In the genomic region with DNA sequence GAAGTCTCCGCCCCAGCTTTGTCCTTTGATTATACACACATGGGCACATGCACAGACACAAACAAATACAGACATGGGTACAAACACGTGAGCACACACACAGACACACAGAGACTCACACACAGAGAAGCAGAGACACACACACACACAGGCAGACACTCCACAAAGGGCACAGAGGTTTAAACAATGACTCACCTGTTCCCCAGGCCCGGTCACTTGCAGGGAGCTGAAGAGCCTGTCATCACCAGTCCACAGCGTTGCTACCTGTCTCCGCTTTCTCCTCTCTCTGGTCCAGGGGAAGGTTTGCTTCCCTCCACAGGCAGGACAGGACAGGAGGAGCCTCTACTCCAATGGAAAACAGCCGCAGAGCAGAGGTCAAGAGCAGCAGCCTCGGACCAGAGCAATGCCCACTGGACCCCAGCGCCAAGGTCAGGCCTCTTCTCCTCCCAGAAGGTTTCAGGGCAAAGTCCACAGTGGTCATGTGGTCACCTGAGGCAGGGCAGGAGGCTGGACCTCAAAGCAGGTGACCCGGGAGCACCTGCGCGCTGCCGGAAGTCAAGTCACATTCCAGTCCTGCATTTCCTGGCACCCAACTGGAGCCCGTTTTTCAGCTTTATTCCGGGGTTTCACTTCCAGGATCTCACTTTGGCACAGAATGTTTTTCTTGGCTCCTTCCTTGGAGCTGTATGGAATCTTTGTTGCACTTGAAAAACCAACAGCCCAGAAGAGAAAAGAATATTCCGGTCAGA, we compare ENCODE assay signal across 8 cellular contexts. TPM values are rescaled to one million over a fixed set of nuclear protein-coding genes. Genes with fewer than 3 reads are reported as not detected.
DNase-seq lines count a peak whose midpoint lies in the region; ATAC-seq and TF ChIP-seq lines count a peak whose summit lies in the region.

A gene with protein sequence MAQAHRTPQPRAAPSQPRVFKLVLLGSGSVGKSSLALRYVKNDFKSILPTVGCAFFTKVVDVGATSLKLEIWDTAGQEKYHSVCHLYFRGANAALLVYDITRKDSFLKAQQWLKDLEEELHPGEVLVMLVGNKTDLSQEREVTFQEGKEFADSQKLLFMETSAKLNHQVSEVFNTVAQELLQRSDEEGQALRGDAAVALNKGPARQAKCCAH (minus strand): TSS at position 463 of the 749 bp plus-strand sequence. CDS start 4,580 bp downstream, outside the sequence.

- H3K4me1 Mint-ChIP-seq in dendritic cell treated with granulocyte-macrophage colony-stimulating factor and Interleukin-4, amounts not matched to agents 40 ng/mL and 50 ng/mL, for 4 days (ENCODE audit: low read depth): peaks cover 20% of the 10 kb centered on the region

- no peaks in the 10 kb centered on the region for H3K9me3 Mint-ChIP-seq in dendritic cell treated with granulocyte-macrophage colony-stimulating factor and Interleukin-4, amounts not matched to agents 40 ng/mL and 50 ng/mL, for 4 days

- H3K27ac Mint-ChIP-seq in dendritic cell treated with granulocyte-macrophage colony-stimulating factor and Interleukin-4, amounts not matched to agents 40 ng/mL and 50 ng/mL, for 4 days: peak within 1 kb of the TSS; percentile 44

- ATAC-seq in mucosa of descending colon (peak; percentile 93), GM21360 (IDR thresholded peaks at IDR 0.05; ENCODE audit: unreplicated experiment) (no peak)

- peaks cover 0 to 21% (median 0%) of the 10 kb centered on the region in 11 experiments; a peak in 6 of 22 replicates for H4K20me1 ChIP-seq in BLaER1 treated with 17β-estradiol and CSF1 and Interleukin-3, amounts not matched to agents 10 nM and 100 nM

- H3K4me3 Mint-ChIP-seq in dendritic cell treated with granulocyte-macrophage colony-stimulating factor and Interleukin-4, amounts not matched to agents 40 ng/mL and 50 ng/mL, for 4 days: peak within 1 kb of the TSS; percentile 30

- H3K4me2 ChIP-seq in BLaER1 treated with 17β-estradiol and CSF1 and Interleukin-3, amounts not matched to agents 10 nM and 100 nM: peak within 1 kb of the TSS; percentile 89 to 99 (median 93)

- peaks cover 8% of the 10 kb centered on the region for H3K27me3 Mint-ChIP-seq in dendritic cell treated with granulocyte-macrophage colony-stimulating factor and Interleukin-4, amounts not matched to agents 40 ng/mL and 50 ng/mL, for 4 days

- H3K27me3 ChIP-seq in BLaER1 treated with 17β-estradiol and CSF1 and Interleukin-3, amounts not matched to agents 10 nM and 100 nM: no peaks in the 10 kb centered on the region

- peaks cover 0 to 6% (median 0%) of the 10 kb centered on the region in 11 experiments; a peak in 3 of 22 replicates for H3K9me3 ChIP-seq in BLaER1 treated with 17β-estradiol and CSF1 and Interleukin-3, amounts not matched to agents 10 nM and 100 nM (replicated peaks in 1 of 11)
- H3K9me3 ChIP-seq in mucosa of descending colon: no peaks in the 10 kb centered on the region

- no peaks in the 10 kb centered on the region for H3K36me3 Mint-ChIP-seq in dendritic cell treated with granulocyte-macrophage colony-stimulating factor and Interleukin-4, amounts not matched to agents 40 ng/mL and 50 ng/mL, for 4 days (ENCODE audit: low read depth)

- peaks cover 91 to 100% (median 100%) of the 10 kb centered on the region in 10 experiments for H3K4me1 ChIP-seq in BLaER1 treated with 17β-estradiol and CSF1 and Interleukin-3, amounts not matched to agents 10 nM and 100 nM
- H3K4me1 ChIP-seq in mucosa of descending colon (ENCODE audit: low read depth): no peaks in the 10 kb centered on the region

- DNase-seq in NCI-H1105 treated with DMSO at 0.1 percent for 48 hours (lab: John Stamatoyannopoulos, UW) (peak; percentile 67), mucosa of descending colon (peak; percentile 80 to 87 (median 85)), NCI-H1436 treated with DMSO at 0.1 percent for 48 hours (lab: John Stamatoyannopoulos, UW) (no peak), dedifferentiated amniotic fluid mesenchymal stem cell (ENCODE audit: extremely low spot score) (no peak), DMS114 treated with DMSO at 0.1 percent for 48 hours (lab: John Stamatoyannopoulos, UW; ENCODE audit: unreplicated experiment) (no peak)

- intact Hi-C loops in dendritic cell treated with granulocyte-macrophage colony-stimulating factor and Interleukin-4, amounts not matched to agents 40 ng/mL and 50 ng/mL, for 4 days (cut with micrococcal nuclease): no loop called here
- intact Hi-C loops in mucosa of descending colon (cut with DNase I, micrococcal nuclease): no loop called here

- H3K27ac ChIP-seq in BLaER1 treated with 17β-estradiol and CSF1 and Interleukin-3, amounts not matched to agents 10 nM and 100 nM: peak within 1 kb of the TSS; percentile 38 to 89 (median 81)

- peak within 1 kb of the TSS; percentile 38 to 69 (median 50) for H3K4me3 ChIP-seq in BLaER1 treated with 17β-estradiol and CSF1 and Interleukin-3, amounts not matched to agents 10 nM and 100 nM
- H3K4me3 ChIP-seq in mucosa of descending colon: peak within 1 kb of the TSS; percentile 14

- no peak for TF ChIP-seq CTCF in mucosa of descending colon (IDR thresholded peaks at IDR 0.05)

- peak within 1 kb of the TSS; percentile 55 to 81 (median 70); a peak in 21 of 22 replicates for H3K9ac ChIP-seq in BLaER1 treated with 17β-estradiol and CSF1 and Interleukin-3, amounts not matched to agents 10 nM and 100 nM

- peaks cover 0 to 31% (median 12%) of the 10 kb centered on the region in 11 experiments; a peak in 11 of 22 replicates for H3K36me3 ChIP-seq in BLaER1 treated with 17β-estradiol and CSF1 and Interleukin-3, amounts not matched to agents 10 nM and 100 nM
- H3K36me3 ChIP-seq in mucosa of descending colon (ENCODE audit: low read depth): no peaks in the 10 kb centered on the region

RNA-seq across cellular contexts. Expression of the gene that starts here (rescaled TPM):
- total RNA-seq in mucosa of descending colon: 10 to 100 TPM; 25.8 to 95.2 (median 62.8) TPM

Comparison
In these comparisons a context has a peak if more than half of its experiments do, and no peak if none do; other contexts are left out.
1. DNase-seq: peak in NCI-H1105 treated with DMSO at 0.1 percent for 48 hours (single experiment) and mucosa of descending colon (3 of 3); none in NCI-H1436 treated with DMSO at 0.1 percent for 48 hours (single experiment), dedifferentiated amniotic fluid mesenchymal stem cell (single experiment) and DMS114 treated with DMSO at 0.1 percent for 48 hours (single experiment).